In the genomic region with DNA sequence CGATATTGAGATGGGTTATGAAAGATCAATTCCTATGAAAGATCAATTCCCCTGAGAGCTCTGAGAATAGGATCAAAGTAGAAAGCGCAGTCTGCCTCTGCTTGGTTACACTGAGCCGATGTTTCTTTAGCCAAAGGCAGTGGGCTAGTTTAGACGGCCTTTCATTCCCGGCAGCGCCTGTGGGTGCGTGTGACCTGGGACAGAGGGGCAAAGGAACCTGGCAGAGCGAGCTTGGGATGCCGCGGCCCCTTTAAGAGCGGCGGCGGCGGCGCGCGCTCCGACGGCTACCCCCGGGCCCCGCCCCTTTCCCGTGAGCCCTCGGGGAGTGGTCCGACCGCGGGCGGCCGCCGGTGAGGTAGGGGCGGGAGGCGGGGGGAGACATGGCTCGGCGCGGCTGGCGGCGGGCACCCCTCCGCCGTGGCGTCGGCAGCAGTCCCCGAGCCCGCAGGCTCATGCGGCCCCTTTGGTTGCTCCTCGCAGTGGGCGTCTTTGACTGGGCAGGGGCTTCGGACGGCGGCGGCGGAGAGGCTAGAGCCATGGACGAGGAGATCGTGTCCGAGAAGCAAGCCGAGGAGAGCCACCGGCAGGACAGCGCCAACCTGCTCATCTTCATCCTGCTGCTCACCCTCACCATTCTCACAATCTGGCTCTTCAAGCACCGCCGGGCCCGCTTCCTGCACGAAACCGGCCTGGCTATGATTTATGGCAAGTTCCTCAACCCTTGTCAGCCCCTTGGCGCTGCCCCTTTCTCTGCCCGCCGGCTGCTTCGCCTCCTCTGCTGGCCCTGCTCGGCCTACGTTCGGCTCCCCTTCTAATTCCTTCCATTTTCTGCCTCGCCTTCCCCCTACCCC, we compare ENCODE assay signal across 8 cellular contexts. TPM values are rescaled to one million over a fixed set of nuclear protein-coding genes. Genes with fewer than 3 reads are reported as not detected.
DNase-seq lines count a peak whose midpoint lies in the region; ATAC-seq and TF ChIP-seq lines count a peak whose summit lies in the region.

Gene SLC9A6 (plus strand): TSS at position 313 of the 851 bp plus-strand sequence. CDS start 224 bp downstream, at position 537.

- no peaks in the 10 kb centered on the region for H3K9me3 Mint-ChIP-seq in WTC11

- DNase-seq in SIG-M5 treated with dmso at 0.1 percent for 504 hours (lab: John Stamatoyannopoulos, UW; ENCODE audit: unreplicated experiment) (peak; percentile 25), SIG-M5 (lab: John Stamatoyannopoulos, UW) (no peak), NCI-H2107 (lab: John Stamatoyannopoulos, UW) (peak; percentile 33), WTC11 (ENCODE audit: low spot score) (peak; percentile 76), islet precursor cell (peak; percentile 80)
- DNase-seq in central memory CD4-positive, alpha-beta T cell, result peak; percentile 59
- DNase-seq in stimulated activated CD4-positive, alpha-beta T cell treated with anti-CD3 and anti-CD28 coated beads, Interleukin-12 subunit alpha, Interleukin-12 subunit beta, amount 100 ng/mL, for 24 hours (ENCODE audit: low read depth in 2 of 2), result peak; percentile 31 to 60

- peak; percentile 74 for ATAC-seq in HG02938 (IDR thresholded peaks at IDR 0.05; ENCODE audit: unreplicated experiment)
- peak; percentile 92 for ATAC-seq in WTC11

- CTCF ChIA-PET in WTC11 (lab: Charles Lee), result interaction anchor here (1.2 kb wide), 1 partner anchor 178 kb away, joined by 4 read pairs; no protein-coding TSS in a partner anchor

- H3K4me1 Mint-ChIP-seq in WTC11, result peaks cover 22% of the 10 kb centered on the region

- no peak for TF ChIP-seq CTCF in WTC11 (IDR thresholded peaks at IDR 0.05)

- peak within 1 kb of the TSS; percentile 91 for H3K27ac Mint-ChIP-seq in WTC11

- H3K36me3 Mint-ChIP-seq in WTC11, result peaks cover 3% of the 10 kb centered on the region; the same call in 1 of the 2 replicates

- POLR2A ChIA-PET in WTC11 (lab: Charles Lee), result interaction anchor here (1.0 kb wide), 1 partner anchor 12 kb away, joined by 3 read pairs; the partner anchor contains the start of gene MMGT1

- no peaks in the 10 kb centered on the region; the same call in 1 of the 2 replicates for H3K27me3 Mint-ChIP-seq in WTC11 (ENCODE audit: low read depth)

- peak within 1 kb of the TSS; percentile 82 for H3K4me3 Mint-ChIP-seq in WTC11

TF ChIP-seq in WTC11, 78 proteins besides CTCF, POLR2A, EP300 and RAD21:
- TF ChIP-seq SP1 (CRISPR knock-in tag; conservative IDR thresholded peaks at IDR 0.05), result peak; percentile 81
- TF ChIP-seq, protein P1, sequence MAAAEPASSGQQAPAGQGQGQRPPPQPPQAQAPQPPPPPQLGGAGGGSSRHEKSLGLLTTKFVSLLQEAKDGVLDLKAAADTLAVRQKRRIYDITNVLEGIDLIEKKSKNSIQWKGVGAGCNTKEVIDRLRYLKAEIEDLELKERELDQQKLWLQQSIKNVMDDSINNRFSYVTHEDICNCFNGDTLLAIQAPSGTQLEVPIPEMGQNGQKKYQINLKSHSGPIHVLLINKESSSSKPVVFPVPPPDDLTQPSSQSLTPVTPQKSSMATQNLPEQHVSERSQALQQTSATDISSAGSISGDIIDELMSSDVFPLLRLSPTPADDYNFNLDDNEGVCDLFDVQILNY (CRISPR knock-in tag; IDR thresholded peaks at IDR 0.05), result no peak
- TF ChIP-seq, protein P2, sequence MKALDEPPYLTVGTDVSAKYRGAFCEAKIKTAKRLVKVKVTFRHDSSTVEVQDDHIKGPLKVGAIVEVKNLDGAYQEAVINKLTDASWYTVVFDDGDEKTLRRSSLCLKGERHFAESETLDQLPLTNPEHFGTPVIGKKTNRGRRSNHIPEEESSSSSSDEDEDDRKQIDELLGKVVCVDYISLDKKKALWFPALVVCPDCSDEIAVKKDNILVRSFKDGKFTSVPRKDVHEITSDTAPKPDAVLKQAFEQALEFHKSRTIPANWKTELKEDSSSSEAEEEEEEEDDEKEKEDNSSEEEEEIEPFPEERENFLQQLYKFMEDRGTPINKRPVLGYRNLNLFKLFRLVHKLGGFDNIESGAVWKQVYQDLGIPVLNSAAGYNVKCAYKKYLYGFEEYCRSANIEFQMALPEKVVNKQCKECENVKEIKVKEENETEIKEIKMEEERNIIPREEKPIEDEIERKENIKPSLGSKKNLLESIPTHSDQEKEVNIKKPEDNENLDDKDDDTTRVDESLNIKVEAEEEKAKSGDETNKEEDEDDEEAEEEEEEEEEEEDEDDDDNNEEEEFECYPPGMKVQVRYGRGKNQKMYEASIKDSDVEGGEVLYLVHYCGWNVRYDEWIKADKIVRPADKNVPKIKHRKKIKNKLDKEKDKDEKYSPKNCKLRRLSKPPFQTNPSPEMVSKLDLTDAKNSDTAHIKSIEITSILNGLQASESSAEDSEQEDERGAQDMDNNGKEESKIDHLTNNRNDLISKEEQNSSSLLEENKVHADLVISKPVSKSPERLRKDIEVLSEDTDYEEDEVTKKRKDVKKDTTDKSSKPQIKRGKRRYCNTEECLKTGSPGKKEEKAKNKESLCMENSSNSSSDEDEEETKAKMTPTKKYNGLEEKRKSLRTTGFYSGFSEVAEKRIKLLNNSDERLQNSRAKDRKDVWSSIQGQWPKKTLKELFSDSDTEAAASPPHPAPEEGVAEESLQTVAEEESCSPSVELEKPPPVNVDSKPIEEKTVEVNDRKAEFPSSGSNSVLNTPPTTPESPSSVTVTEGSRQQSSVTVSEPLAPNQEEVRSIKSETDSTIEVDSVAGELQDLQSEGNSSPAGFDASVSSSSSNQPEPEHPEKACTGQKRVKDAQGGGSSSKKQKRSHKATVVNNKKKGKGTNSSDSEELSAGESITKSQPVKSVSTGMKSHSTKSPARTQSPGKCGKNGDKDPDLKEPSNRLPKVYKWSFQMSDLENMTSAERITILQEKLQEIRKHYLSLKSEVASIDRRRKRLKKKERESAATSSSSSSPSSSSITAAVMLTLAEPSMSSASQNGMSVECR (CRISPR knock-in tag; IDR thresholded peaks at IDR 0.05; ENCODE audit: borderline replicate concordance), result 0 out of 2 replicates have a peak, but pooled peaks have one; percentile 39

RNA-seq across cellular contexts. Expression of gene SLC9A6, which starts in this region (rescaled TPM):
- 8.2 to 10.8 TPM (median 9.6 TPM) in 3 replicates for total RNA-seq in WTC11 (2021)
